Comparison of ENCODE assay signal across 13 cellular contexts in genomic region chr2:237299897-237300296, GRCh38.
DNase-seq lines count a peak whose midpoint lies in the region; ATAC-seq and TF ChIP-seq lines count a peak whose summit lies in the region.
"Had no signal": no experiment of that assay in that cellular context is flagged by ENCODE, and none has a peak within 500 bp of the region (broad histone marks: within the 10 kb centered on the region; RNA-seq: fewer than 3 reads in every experiment).

No MANE protein-coding gene starts in this region.

- intact Hi-C loops in PC-3 (cut with micrococcal nuclease), result loop anchor here (10.0 kb wide), 1 partner anchor 125 kb away; no protein-coding TSS in a partner anchor

- TF ChIP-seq CTCF in PC-3 (conservative IDR thresholded peaks at IDR 0.05; ENCODE audit: low read depth, low read length), result no peak
- TF ChIP-seq CTCF in fibroblast of lung (conservative IDR thresholded peaks at IDR 0.05 in 1 of 2, IDR thresholded peaks at IDR 0.05 in 1 of 2; ENCODE audit: low read depth in 1 of 2, low read length in 2 of 2), result no peak

- H3K9ac ChIP-seq in PC-3 (ENCODE audit: low read length) (no peak overlapping the region), fibroblast of lung (ENCODE audit: insufficient read depth, low read length) (no peak overlapping the region), skeletal muscle satellite cell (ENCODE audit: low read depth, low read length) (peak overlapping the region; percentile 7)

- CTCF ChIA-PET in PC-3 (lab: Charles Lee), result interaction anchor here (0.6 to 1.0 kb wide), 3 partner anchors 8 to 133 kb away, joined by 3 to 5 read pairs (median 3); no protein-coding TSS in a partner anchor

- peak overlapping the region; percentile 25; the same call in 1 of the 2 replicates for H3K4me2 ChIP-seq in PC-3 (ENCODE audit: low read length)
- H3K4me2 ChIP-seq in fibroblast of lung (ENCODE audit: extremely low read depth, insufficient read depth, low read length), result peak overlapping the region; percentile 40
- peak overlapping the region; percentile 49 for H3K4me2 ChIP-seq in skeletal muscle satellite cell (ENCODE audit: low read length)

- H4K20me1 ChIP-seq in PC-3 (ENCODE audit: low read length), result no peaks in the 10 kb centered on the region
- H4K20me1 ChIP-seq in fibroblast of lung (ENCODE audit: control insufficient read depth, extremely low read depth, insufficient read depth, low read length), result no peaks in the 10 kb centered on the region

- H3K9me2 ChIP-seq in PC-3 (replicated peaks; ENCODE audit: low read length), result no peaks in the 10 kb centered on the region

- no peaks in the 10 kb centered on the region for H3F3A ChIP-seq in PC-3 (ENCODE audit: low read length, unreplicated experiment)

- no peak overlapping the region for H3K4me3 ChIP-seq in PC-3 (ENCODE audit: low read length)
- no peak overlapping the region for H3K4me3 ChIP-seq in fibroblast of lung (replicated peaks in 1 of 4; ENCODE audit: control extremely low read depth in 1 of 4, insufficient read depth in 1 of 4, low read depth in 3 of 4, low read length in 4 of 4)
- peak overlapping the region; percentile 32 for H3K4me3 ChIP-seq in skeletal muscle satellite cell (ENCODE audit: low read length)
- H3K4me3 ChIP-seq: heart left ventricle had no signal

- POLR2A ChIA-PET in PC-3 (lab: Charles Lee; ENCODE audit: unreplicated experiment), result no interaction called here

- H3K4me1 ChIP-seq in PC-3 (ENCODE audit: insufficient read depth, low read length), result peaks cover 30% of the 10 kb centered on the region
- peaks cover 29% of the 10 kb centered on the region for H3K4me1 ChIP-seq in fibroblast of lung (ENCODE audit: control insufficient read depth, extremely low read depth, insufficient read depth, low read length)
- H3K4me1 ChIP-seq in skeletal muscle satellite cell (ENCODE audit: control insufficient read depth, insufficient read depth, low read length), result peaks cover 54% of the 10 kb centered on the region

- ATAC-seq in PC-3, result peak; percentile 82
- ATAC-seq: naive thymus-derived CD4-positive, alpha-beta T cell had no signal

- H3K79me2 ChIP-seq in PC-3 (ENCODE audit: low read length), result no peaks in the 10 kb centered on the region
- H3K79me2 ChIP-seq in fibroblast of lung (ENCODE audit: control insufficient read depth, insufficient read depth, low read length), result no peaks in the 10 kb centered on the region

- H2AFZ ChIP-seq in PC-3 (ENCODE audit: low read length), result no peak overlapping the region
- no peak overlapping the region for H2AFZ ChIP-seq in fibroblast of lung (ENCODE audit: low read length)

- no peak overlapping the region for H3K27ac ChIP-seq in PC-3 (ENCODE audit: low read length)
- H3K27ac ChIP-seq in fibroblast of lung (ENCODE audit: insufficient read depth, low read length), result peak overlapping the region; percentile 85

- H3K27me3 ChIP-seq in PC-3 (ENCODE audit: low read length), result no peaks in the 10 kb centered on the region
- no peaks in the 10 kb centered on the region for H3K27me3 ChIP-seq in fibroblast of lung (ENCODE audit: control insufficient read depth, insufficient read depth, low read length)
- no peaks in the 10 kb centered on the region for H3K27me3 ChIP-seq in skeletal muscle satellite cell (ENCODE audit: control insufficient read depth, insufficient read depth, low read length)
- H3K27me3 ChIP-seq: heart left ventricle had no signal

- DNase-seq in GM03348 (ENCODE audit: low spot score), result peak; percentile 77
- peak; percentile 89 for DNase-seq in PC-3
- peak; percentile 94 to 100 for DNase-seq in fibroblast of lung (ENCODE audit: low read depth in 2 of 2)
- DNase-seq in NCI-H2107 (lab: John Stamatoyannopoulos, UW), result no peak
- DNase-seq in NAMALWA (ENCODE audit: low spot score), result no peak
- DNase-seq in NCI-H2196 (lab: John Stamatoyannopoulos, UW; ENCODE audit: unreplicated experiment), result no peak
- no peak for DNase-seq in NOMO-1 (lab: John Stamatoyannopoulos, UW; ENCODE audit: unreplicated experiment in 2 of 2)
- DNase-seq: activated CD4-positive, alpha-beta T cell treated with anti-CD3 and anti-CD28 coated beads, Interleukin-2, amount 10 ng/mL, durations not matched to agents 7 days and 5 days; GF-D8; heart left ventricle; naive thymus-derived CD4-positive, alpha-beta T cell; stimulated activated CD4-positive, alpha-beta T cell treated with anti-CD3 and anti-CD28 coated beads, Interleukin-4, amount 100 ng/mL, for 24 hours had no signal

- H3K9me3 ChIP-seq in PC-3 (ENCODE audit: low read length), result no peaks in the 10 kb centered on the region
- no peaks in the 10 kb centered on the region for H3K9me3 ChIP-seq in fibroblast of lung (ENCODE audit: control insufficient read depth, insufficient read depth, low read depth, low read length)
- no peaks in the 10 kb centered on the region for H3K9me3 ChIP-seq in skeletal muscle satellite cell (replicated peaks; ENCODE audit: low read length)

- H3K36me3 ChIP-seq in PC-3 (ENCODE audit: low read depth, low read length) (no peaks in the 10 kb centered on the region), fibroblast of lung (ENCODE audit: control insufficient read depth, insufficient read depth, low read length) (no peaks in the 10 kb centered on the region), skeletal muscle satellite cell (ENCODE audit: insufficient read depth, low read length) (no peaks in the 10 kb centered on the region)
- H3K36me3 ChIP-seq: heart left ventricle had no signal

- no TSS peak for BruUV-seq in PC-3 (replicated peaks; lab: Mats Ljungman, UMichigan)

Comparison
In these comparisons a context has a peak if more than half of its experiments do, and no peak if none do; other contexts are left out.
1. DNase-seq: peak in GM03348 (single experiment), PC-3 (single experiment) and fibroblast of lung (2 of 2); none in NCI-H2107 (single experiment), NAMALWA (single experiment), NCI-H2196 (single experiment) and NOMO-1 (0 of 2).
2. Peak in every context shown above with its lines, with median percentiles within 50 percentile points of each other: H3K4me2 ChIP-seq.